Comparison of ENCODE assay signal across 7 cellular contexts in the genomic region with DNA sequence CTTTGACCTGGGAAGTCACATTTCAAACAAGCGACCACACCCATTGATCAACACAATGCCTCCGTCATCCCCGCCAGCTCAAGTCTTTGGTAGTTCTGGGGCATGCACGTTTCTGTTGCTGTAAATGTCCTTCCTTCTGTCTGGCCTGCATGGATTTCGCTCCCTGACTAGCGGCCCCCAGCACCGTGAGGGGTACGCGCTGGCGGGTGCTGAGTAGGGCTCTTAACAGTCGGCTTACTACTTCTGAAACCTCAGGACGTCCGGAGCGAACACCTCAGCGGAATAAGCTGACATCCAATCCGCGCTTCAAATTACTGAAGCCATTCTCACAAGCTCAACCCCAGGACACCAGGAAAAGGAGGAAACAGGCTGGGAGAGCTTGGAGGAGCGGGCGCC. TPM values are rescaled to one million over a fixed set of nuclear protein-coding genes. Genes with fewer than 3 reads are reported as not detected.
DNase-seq lines count a peak whose midpoint lies in the region; ATAC-seq and TF ChIP-seq lines count a peak whose summit lies in the region.

No MANE protein-coding gene starts in this region.

- intact Hi-C loops in activated CD8-positive, alpha-beta T cell treated with anti-CD3 and anti-CD28 coated beads for 36 hours (cut with micrococcal nuclease) = loop anchor here (5.0 kb wide), 1 partner anchor 147 kb away; no protein-coding TSS in a partner anchor
- intact Hi-C loops in posterior vena cava (cut with DNase I) = no loop called here

- peaks cover 2% of the 10 kb centered on the region for H3K27me3 Mint-ChIP-seq in activated CD8-positive, alpha-beta T cell treated with anti-CD3 and anti-CD28 coated beads for 36 hours
- peaks cover 5% of the 10 kb centered on the region for H3K27me3 Mint-ChIP-seq in osteocyte (ENCODE audit: unreplicated experiment)

- peak overlapping the region; percentile 75 for H3K4me3 ChIP-seq in GM12864 (ENCODE audit: low read depth, low read length)
- H3K4me3 ChIP-seq in fibroblast of mammary gland (ENCODE audit: control insufficient read depth, low read depth, low read length) = peak overlapping the region; percentile 89

- POLR2A ChIA-PET in activated CD8-positive, alpha-beta T cell treated with anti-CD3 and anti-CD28 coated beads for 36 hours (lab: Charles Lee) = interaction anchor here (0.8 to 3.1 kb wide), 17 partner anchors 8 to 232 kb away, joined by 3 to 24 read pairs (median 4); no protein-coding TSS in a partner anchor

- peaks cover 26% of the 10 kb centered on the region for H3K36me3 Mint-ChIP-seq in activated CD8-positive, alpha-beta T cell treated with anti-CD3 and anti-CD28 coated beads for 36 hours (ENCODE audit: low read depth)
- peaks cover 7% of the 10 kb centered on the region for H3K36me3 Mint-ChIP-seq in osteocyte (ENCODE audit: unreplicated experiment)

- H3K4me1 Mint-ChIP-seq in activated CD8-positive, alpha-beta T cell treated with anti-CD3 and anti-CD28 coated beads for 36 hours (ENCODE audit: low read depth) = peaks cover 45% of the 10 kb centered on the region
- H3K4me1 Mint-ChIP-seq in osteocyte (ENCODE audit: unreplicated experiment) = peaks cover 35% of the 10 kb centered on the region

- TF ChIP-seq CTCF in GM12864 (IDR thresholded peaks at IDR 0.05; ENCODE audit: low read depth, low read length, missing control alignments) (no peak), fibroblast of mammary gland (conservative IDR thresholded peaks at IDR 0.05; ENCODE audit: control insufficient read depth, insufficient read depth, low read depth, low read length) (no peak), osteocyte (IDR thresholded peaks at IDR 0.05) (no peak)
- TF ChIP-seq CTCF in activated CD8-positive, alpha-beta T cell treated with anti-CD3 and anti-CD28 coated beads for 36 hours (IDR thresholded peaks at IDR 0.05) = no peak

- H3K4me3 Mint-ChIP-seq in activated CD8-positive, alpha-beta T cell treated with anti-CD3 and anti-CD28 coated beads for 36 hours = peak overlapping the region; percentile 92
- peak overlapping the region; percentile 84 for H3K4me3 Mint-ChIP-seq in osteocyte (ENCODE audit: unreplicated experiment)

- peak overlapping the region; percentile 97 for H3K27ac Mint-ChIP-seq in activated CD8-positive, alpha-beta T cell treated with anti-CD3 and anti-CD28 coated beads for 36 hours
- peak overlapping the region; percentile 95 for H3K27ac Mint-ChIP-seq in osteocyte (ENCODE audit: unreplicated experiment)

- CTCF ChIA-PET in activated CD8-positive, alpha-beta T cell treated with anti-CD3 and anti-CD28 coated beads for 36 hours (lab: Charles Lee) = interaction anchor here (0.6 to 5.4 kb wide), 7 partner anchors 10 to 76 kb away, joined by 3 to 25 read pairs (median 6); no protein-coding TSS in a partner anchor

- DNase-seq in GM12864 (ENCODE audit: low read depth) (peak; percentile 16), KG1 (lab: John Stamatoyannopoulos, UW) (peak; percentile 57), fibroblast of mammary gland (ENCODE audit: low read depth) (peak; percentile 55), osteocyte (ENCODE audit: extremely low spot score, unreplicated experiment) (no peak), posterior vena cava (ENCODE audit: low spot score) (no peak)
- peak; percentile 59 for DNase-seq in activated CD8-positive, alpha-beta T cell treated with anti-CD3 and anti-CD28 coated beads for 36 hours

- ATAC-seq in GM21619 (IDR thresholded peaks at IDR 0.05; ENCODE audit: unreplicated experiment) = peak; percentile 26
- ATAC-seq in activated CD8-positive, alpha-beta T cell treated with anti-CD3 and anti-CD28 coated beads for 36 hours = peak; percentile 56

- H3K9me3 Mint-ChIP-seq in activated CD8-positive, alpha-beta T cell treated with anti-CD3 and anti-CD28 coated beads for 36 hours = no peaks in the 10 kb centered on the region
- H3K9me3 Mint-ChIP-seq in osteocyte (ENCODE audit: unreplicated experiment) = no peaks in the 10 kb centered on the region

RNA-seq across cellular contexts. Expression of gene NUDCD3, which starts 0.5 kb away (rescaled TPM):
- 100 to 1,000 TPM; 102 to 107 TPM for total RNA-seq in activated CD8-positive, alpha-beta T cell treated with anti-CD3 and anti-CD28 coated beads for 36 hours
- total RNA-seq in osteocyte (112 and 128 TPM in 2 replicates), posterior vena cava (10 to 100 TPM; 70.6 to 75.1 TPM)

RNA-seq across cellular contexts. Expression of gene NPC1L1, which starts 51.2 kb away (rescaled TPM):
- under 1 TPM in 1 of 2 experiments, not detected in 1; 0.07 TPM for total RNA-seq in activated CD8-positive, alpha-beta T cell treated with anti-CD3 and anti-CD28 coated beads for 36 hours
- total RNA-seq in osteocyte (not detected in 2 replicates), posterior vena cava (under 1 TPM; 0.14 to 0.23 TPM)

Comparison
In these comparisons a context has a peak if more than half of its experiments do, and no peak if none do; other contexts are left out.
1. DNase-seq: peak in GM12864 (single experiment), KG1 (single experiment), activated CD8-positive, alpha-beta T cell treated with anti-CD3 and anti-CD28 coated beads for 36 hours (single experiment) and fibroblast of mammary gland (single experiment); none in osteocyte (single experiment) and posterior vena cava (single experiment).